18 cellular contexts compared by ENCODE assay signal in the genomic region with DNA sequence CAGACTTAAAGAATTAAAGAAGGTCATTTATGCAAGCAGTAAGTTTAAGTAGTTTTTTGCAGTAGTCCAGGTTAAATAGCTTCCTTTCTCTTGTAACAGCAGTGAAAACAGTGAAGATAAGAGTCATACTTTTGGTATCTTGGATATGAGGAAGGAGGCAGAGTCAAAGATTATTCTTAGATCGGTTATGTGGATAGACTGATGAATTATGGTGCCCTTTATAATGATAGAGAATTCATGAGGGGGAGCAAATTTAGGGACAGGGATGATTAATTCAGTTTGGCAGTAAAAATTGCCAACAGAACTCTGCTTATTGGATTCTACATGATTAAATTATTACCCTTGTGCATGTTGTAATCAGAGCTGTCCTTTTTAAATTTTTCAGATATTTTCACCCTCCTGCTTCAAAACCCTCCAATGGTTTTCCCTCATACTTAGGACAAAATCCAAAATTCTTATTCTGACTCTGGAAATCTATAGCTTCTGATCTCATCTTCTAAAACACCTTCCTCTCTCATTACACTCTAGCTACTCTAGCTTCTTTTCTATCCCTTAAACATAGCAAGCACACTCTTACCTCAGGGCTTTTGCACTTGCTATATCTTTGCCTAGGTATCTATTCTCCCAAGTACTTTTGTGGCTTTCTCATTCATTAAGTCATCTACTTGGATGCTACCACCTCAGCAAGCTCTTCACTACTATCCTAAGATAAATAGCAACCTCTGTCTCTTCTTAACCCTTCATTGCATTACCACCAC.
DNase-seq lines count a peak whose midpoint lies in the region; ATAC-seq and TF ChIP-seq lines count a peak whose summit lies in the region.
"Had no signal": no experiment of that assay in that cellular context is flagged by ENCODE, and none has a peak within 500 bp of the region (broad histone marks: within the 10 kb centered on the region; RNA-seq: fewer than 3 reads in every experiment).

No MANE protein-coding gene starts in this region.

- no peaks in the 10 kb centered on the region for H3K27me3 Mint-ChIP-seq in Calu3 (ENCODE audit: unreplicated experiment)
- H3K27me3 Mint-ChIP-seq: activated T-cell treated with anti-CD3 and anti-CD28 coated beads, Interleukin-2, amount 50 U/mL, for 24 hours; naive thymus-derived CD4-positive, alpha-beta T cell had no signal

- no peaks in the 10 kb centered on the region for H3F3A ChIP-seq in PC-3 (ENCODE audit: low read length, unreplicated experiment)

- H3K79me2 ChIP-seq in PC-3 (ENCODE audit: low read length), result 0 out of 2 replicates have a peak, but pooled peaks cover 8% of the 10 kb centered on the region

- H3K9me3 Mint-ChIP-seq in Calu3 (ENCODE audit: low read depth, unreplicated experiment), result no peaks in the 10 kb centered on the region
- H3K9me3 Mint-ChIP-seq: activated T-cell treated with anti-CD3 and anti-CD28 coated beads, Interleukin-2, amount 50 U/mL, for 24 hours; naive thymus-derived CD4-positive, alpha-beta T cell had no signal

- no peak overlapping the region for H3K9ac ChIP-seq in PC-3 (ENCODE audit: low read length)

- peak overlapping the region; percentile 84 for H3K27ac Mint-ChIP-seq in Calu3 (ENCODE audit: unreplicated experiment)
- H3K27ac Mint-ChIP-seq: activated T-cell treated with anti-CD3 and anti-CD28 coated beads, Interleukin-2, amount 50 U/mL, for 24 hours had no signal

- no peak for ATAC-seq in PC-3
- ATAC-seq in HG03025 (IDR thresholded peaks at IDR 0.05; ENCODE audit: low FRiP score, unreplicated experiment), result no peak
- no peak for ATAC-seq in HG03432 (IDR thresholded peaks at IDR 0.05; ENCODE audit: unreplicated experiment)
- ATAC-seq: heart right ventricle; naive thymus-derived CD4-positive, alpha-beta T cell; upper lobe of right lung had no signal

- DNase-seq in Calu3, result no peak
- peak; percentile 19 for DNase-seq in PC-3
- peak; percentile 57 for DNase-seq in fibroblast of peridontal ligament (ENCODE audit: extremely low read depth)
- peak; percentile 2 for DNase-seq in skeletal muscle cell (ENCODE audit: low read depth)
- no peak for DNase-seq in activated CD4-positive, alpha-beta T cell treated with anti-CD3 and anti-CD28 coated beads, Interleukin-2, amount 50 U/mL, for 4 hours
- DNase-seq in coronary artery (ENCODE audit: low spot score), result no peak
- DNase-seq: activated CD4-positive, alpha-beta T cell treated with anti-CD3 and anti-CD28 coated beads for 48 hours; activated T-cell treated with anti-CD3 and anti-CD28 coated beads, Interleukin-2, amount 50 U/mL, for 24 hours; H7; heart right ventricle; left cardiac atrium; naive thymus-derived CD4-positive, alpha-beta T cell; NCI-H2081 treated with DMSO at 0.1 percent for 48 hours; NCI-H82; upper lobe of right lung had no signal

- H3K27me3 ChIP-seq in PC-3 (ENCODE audit: low read length), result no peaks in the 10 kb centered on the region
- H3K27me3 ChIP-seq: adrenal gland, heart right ventricle, upper lobe of right lung had no signal

- peak overlapping the region; percentile 10 for H3K4me3 Mint-ChIP-seq in Calu3 (ENCODE audit: low read depth, unreplicated experiment)
- H3K4me3 Mint-ChIP-seq: activated T-cell treated with anti-CD3 and anti-CD28 coated beads, Interleukin-2, amount 50 U/mL, for 24 hours; naive thymus-derived CD4-positive, alpha-beta T cell had no signal

- H3K36me3 Mint-ChIP-seq in Calu3 (ENCODE audit: insufficient read depth, unreplicated experiment), result peaks cover 42% of the 10 kb centered on the region

- POLR2A ChIA-PET in PC-3 (lab: Charles Lee; ENCODE audit: unreplicated experiment), result no interaction called here

- H3K36me3 ChIP-seq in PC-3 (ENCODE audit: low read depth, low read length), result no peaks in the 10 kb centered on the region
- H3K36me3 ChIP-seq: adrenal gland had no signal

- CTCF ChIA-PET in Calu3 (lab: Charles Lee) (interaction anchor here (1.1 to 1.7 kb wide), 3 partner anchors 9 to 29 kb away, joined by 3 to 10 read pairs (median 4); no protein-coding TSS in a partner anchor), PC-3 (lab: Charles Lee) (no interaction called here)

- H3K9me2 ChIP-seq in PC-3 (replicated peaks; ENCODE audit: low read length), result no peaks in the 10 kb centered on the region

- peaks cover 48% of the 10 kb centered on the region for H3K4me1 Mint-ChIP-seq in Calu3 (ENCODE audit: low read depth, unreplicated experiment)

- intact Hi-C loops in Calu3 (cut with micrococcal nuclease; ENCODE audit: unreplicated experiment) (loop anchor here (5.0 kb wide), 1 partner anchor 38 kb away; no protein-coding TSS in a partner anchor), PC-3 (cut with micrococcal nuclease) (no loop called here)

- no peak for TF ChIP-seq CTCF in Calu3 (IDR thresholded peaks at IDR 0.05; ENCODE audit: unreplicated experiment)
- no peak for TF ChIP-seq CTCF in PC-3 (conservative IDR thresholded peaks at IDR 0.05; ENCODE audit: low read depth, low read length)
- TF ChIP-seq CTCF in coronary artery (IDR thresholded peaks at IDR 0.05), result no peak

- no peaks in the 10 kb centered on the region; the same call in 1 of the 2 replicates for H3K4me1 ChIP-seq in PC-3 (ENCODE audit: insufficient read depth, low read length)
- H3K4me1 ChIP-seq: upper lobe of right lung had no signal

- H4K20me1 ChIP-seq in PC-3 (ENCODE audit: low read length), result no peaks in the 10 kb centered on the region

- no peak overlapping the region for H3K27ac ChIP-seq in PC-3 (ENCODE audit: low read length)
- H3K27ac ChIP-seq in coronary artery, result no peak overlapping the region
- H3K27ac ChIP-seq: heart right ventricle, upper lobe of right lung had no signal

- BruUV-seq in Calu3 (replicated peaks; lab: Mats Ljungman, UMichigan) (TSS peak; percentile 6), PC-3 (replicated peaks; lab: Mats Ljungman, UMichigan) (no TSS peak)

- no peak overlapping the region for H3K4me3 ChIP-seq in PC-3 (ENCODE audit: low read length)
- no peak overlapping the region for H3K4me3 ChIP-seq in skeletal muscle cell (ENCODE audit: low read depth, low read length)
- no peak overlapping the region for H3K4me3 ChIP-seq in coronary artery
- H3K4me3 ChIP-seq: adrenal gland, heart right ventricle, upper lobe of right lung had no signal

- no peaks in the 10 kb centered on the region for H3K9me3 ChIP-seq in PC-3 (ENCODE audit: low read length)
- H3K9me3 ChIP-seq: heart right ventricle, upper lobe of right lung had no signal

- no peak overlapping the region for H3K4me2 ChIP-seq in PC-3 (ENCODE audit: low read length)

- H2AFZ ChIP-seq in PC-3 (ENCODE audit: low read length), result no peak overlapping the region

Comparison
In these comparisons a context has a peak if more than half of its experiments do, and no peak if none do; other contexts are left out.
1. DNase-seq: peak in PC-3 (single experiment), fibroblast of peridontal ligament (single experiment) and skeletal muscle cell (single experiment); none in Calu3 (single experiment), activated CD4-positive, alpha-beta T cell treated with anti-CD3 and anti-CD28 coated beads, Interleukin-2, amount 50 U/mL, for 4 hours (0 of 2) and coronary artery (single experiment).